ENCODE assay signal across 13 cellular contexts in the genomic region with DNA sequence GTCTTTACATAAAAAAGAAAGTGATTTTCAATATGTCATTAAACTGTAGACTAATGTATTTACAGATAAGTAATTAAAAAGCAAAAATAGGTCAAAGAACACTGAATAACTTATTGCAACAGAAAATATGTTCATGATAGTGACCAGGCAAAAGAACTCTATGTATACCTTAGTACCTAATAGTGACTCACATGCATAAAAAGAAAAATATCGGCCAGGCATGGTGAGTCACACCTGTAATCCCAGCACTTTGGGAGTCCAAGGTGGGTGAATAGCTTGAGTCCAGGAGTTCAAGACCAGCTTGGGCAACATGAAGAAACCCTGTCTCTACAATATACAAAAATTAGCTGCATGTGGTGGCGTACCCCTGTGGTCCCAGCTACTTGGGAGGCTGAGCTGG. TPM values are rescaled to one million over a fixed set of nuclear protein-coding genes. Genes with fewer than 3 reads are reported as not detected.
DNase-seq lines count a peak whose midpoint lies in the region; ATAC-seq and TF ChIP-seq lines count a peak whose summit lies in the region.
"Had no signal": no experiment of that assay in that cellular context is flagged by ENCODE, and none has a peak within 500 bp of the region (broad histone marks: within the 10 kb centered on the region; RNA-seq: fewer than 3 reads in every experiment).

No MANE protein-coding gene starts in this region.

- in situ Hi-C loops in transverse colon (cut with MboI; ENCODE audit: low pct_ligation_motif_present in 1 of 4, low pct_unique_long_range_greater_than_20kb in 1 of 4, low sequenced_read_pairs in 3 of 4) = no loop called here

- peak; percentile 55; the same call in 1 of the 3 replicates for ATAC-seq in RWPE2 (ENCODE audit: low read depth)
- peak; percentile 60 for ATAC-seq in foreskin keratinocyte
- ATAC-seq in HG02759 (IDR thresholded peaks at IDR 0.05; ENCODE audit: unreplicated experiment) = no peak

- H3K27ac ChIP-seq in RWPE2 (ENCODE audit: poor library complexity, severe bottlenecking) = no peak overlapping the region
- H3K27ac ChIP-seq in foreskin keratinocyte = no peak overlapping the region
- no peak overlapping the region for H3K27ac ChIP-seq in transverse colon
- H3K27ac ChIP-seq: 22Rv1, BLaER1 had no signal

- DNase-seq in DMS53 (lab: John Stamatoyannopoulos, UW) (peak; percentile 18), DMS53 treated with DMSO at 0.1 percent for 48 hours (lab: John Stamatoyannopoulos, UW; ENCODE audit: unreplicated experiment) (no peak), RWPE2 (ENCODE audit: low spot score) (no peak), foreskin keratinocyte (peak in 1 of 2 donors; percentile 26), cerebellum (ENCODE audit: low spot score) (no peak), transverse colon (no peak)
- DNase-seq: Calu3; CD4-positive, alpha-beta memory T cell; H9 had no signal

- 79% methylated on average over 2 of the region's 2 CpGs; no CpG with 5 or more reads in 1 of the 2 donors for WGBS in transverse colon (ENCODE audit: low coverage in 1 of 2), 2 donors

- peaks cover 2% of the 10 kb centered on the region for H3K9me3 ChIP-seq in RWPE2 (ENCODE audit: severe bottlenecking)
- no peaks in the 10 kb centered on the region for H3K9me3 ChIP-seq in transverse colon
- H3K9me3 ChIP-seq: BLaER1 had no signal

- H3K27me3 ChIP-seq in RWPE2 (ENCODE audit: insufficient read depth, poor library complexity, severe bottlenecking) (peaks cover 5% of the 10 kb centered on the region), foreskin keratinocyte (no peaks in the 10 kb centered on the region), transverse colon (no peaks in the 10 kb centered on the region)
- H3K27me3 ChIP-seq: BLaER1 had no signal

- TF ChIP-seq POLR2A in transverse colon (IDR thresholded peaks at IDR 0.05) = no peak

- TF ChIP-seq CTCF in RWPE2 (IDR thresholded peaks at IDR 0.05; ENCODE audit: poor library complexity, severe bottlenecking) = no peak
- TF ChIP-seq CTCF in foreskin keratinocyte (conservative IDR thresholded peaks at IDR 0.05) = no peak
- TF ChIP-seq CTCF in transverse colon (IDR thresholded peaks at IDR 0.05) = no peak

- H3K4me3 ChIP-seq in RWPE2 (ENCODE audit: severe bottlenecking) = no peak overlapping the region
- no peak overlapping the region for H3K4me3 ChIP-seq in transverse colon
- H3K4me3 ChIP-seq: BLaER1 had no signal

- no peak for TF ChIP-seq EP300 in transverse colon (IDR thresholded peaks at IDR 0.05; ENCODE audit: low read depth)

- H3K36me3 ChIP-seq in RWPE2 (ENCODE audit: low read depth) = no peaks in the 10 kb centered on the region
- H3K36me3 ChIP-seq in transverse colon = no peaks in the 10 kb centered on the region
- H3K36me3 ChIP-seq: BLaER1 had no signal

- intact Hi-C loops in transverse colon (cut with DNase I; ENCODE audit: low total_unique reads) = no loop called here

- H3K4me1 ChIP-seq in RWPE2 (ENCODE audit: insufficient read depth, poor library complexity, severe bottlenecking) (no peaks in the 10 kb centered on the region), foreskin keratinocyte (no peaks in the 10 kb centered on the region), transverse colon (no peaks in the 10 kb centered on the region)
- H3K4me1 ChIP-seq: BLaER1 had no signal

RNA-seq across cellular contexts. Expression of gene TOM1L1, which starts 33.0 kb away (rescaled TPM):
- total RNA-seq in foreskin keratinocyte (59.6 and 70.1 TPM in 2 replicates), cerebellum (15.6 TPM), transverse colon (100 to 1,000 TPM in 1 of 4 donors, 10 to 100 TPM in 2, 1 to 10 TPM in 1; 7.1 to 103 (median 55.4) TPM)
- polyA plus RNA-seq in foreskin keratinocyte = 26.1 and 26.7 TPM in 2 replicates
- polyA plus RNA-seq: CD14-positive monocyte had no signal
